15 cellular contexts compared by ENCODE assay signal in the genomic region with DNA sequence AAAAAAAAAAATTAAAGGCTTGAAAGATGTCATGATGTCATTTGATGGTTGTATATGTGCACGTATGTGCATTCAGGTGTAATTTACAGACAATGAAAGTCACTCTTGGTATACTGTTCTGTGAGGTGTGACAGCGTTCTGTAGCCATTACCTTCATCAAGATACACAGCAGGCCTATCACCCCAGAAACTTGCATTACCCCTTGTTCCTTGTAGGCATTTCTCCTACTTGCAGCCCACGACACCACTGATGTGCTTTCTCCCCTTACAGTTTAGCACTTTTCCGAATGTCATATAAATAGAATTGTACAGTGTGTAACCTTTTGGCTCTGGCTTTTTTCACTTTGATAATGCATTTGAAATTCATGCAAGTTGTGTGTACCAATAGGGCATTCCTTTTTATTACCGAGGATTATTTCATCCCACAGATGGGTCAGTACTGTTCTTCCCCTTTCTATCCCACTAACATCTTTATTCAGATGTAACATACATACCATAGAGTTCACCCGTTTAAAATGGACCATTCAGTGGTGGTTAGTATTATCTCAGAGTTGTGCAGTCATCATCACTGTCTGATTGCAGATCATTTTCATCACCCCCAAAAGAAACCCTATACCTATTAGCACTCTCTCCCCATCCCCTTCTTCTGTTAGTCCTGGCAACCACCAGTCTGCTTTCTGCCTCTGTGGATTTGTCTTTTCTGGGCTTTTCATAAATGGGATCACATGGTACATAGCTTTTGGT.
"Had no signal": no experiment of that assay in that cellular context is flagged by ENCODE, and none has a peak within 500 bp of the region (broad histone marks: within the 10 kb centered on the region; RNA-seq: fewer than 3 reads in every experiment).

No MANE protein-coding gene starts in this region.

- H3K4me3 Mint-ChIP-seq: activated T-helper 1 cell treated with anti-CD3 and anti-CD28 coated beads, Interleukin-12 subunit alpha, Interleukin-12 subunit beta, Interleukin-2, Interleukin-4 antibody, amounts not matched to agents 30 ng/mL and 10 ng/mL and 1 ng/mL, durations not matched to agents 14 hours and 24 hours and 36 hours; nephron; stimulated activated memory B cell treated with anti-CD40 and anti-IgM and Interleukin-4, amounts not matched to agents 10 μg/mL and 1 μg/mL and 100 μg/mL, for 72 hours; type B pancreatic cell had no signal

- H3K27ac Mint-ChIP-seq: activated T-helper 1 cell treated with anti-CD3 and anti-CD28 coated beads, Interleukin-12 subunit alpha, Interleukin-12 subunit beta, Interleukin-2, Interleukin-4 antibody, amounts not matched to agents 30 ng/mL and 10 ng/mL and 1 ng/mL, durations not matched to agents 14 hours and 24 hours and 36 hours; nephron; type B pancreatic cell had no signal

- H3K27me3 Mint-ChIP-seq: stimulated activated memory B cell treated with anti-CD40 and anti-IgM and Interleukin-4, amounts not matched to agents 10 μg/mL and 1 μg/mL and 100 μg/mL, for 72 hours; type B pancreatic cell had no signal

- H3K27me3 ChIP-seq: esophagus squamous epithelium, foreskin keratinocyte, heart left ventricle, spleen had no signal

- H3K27ac ChIP-seq: brain microvascular endothelial cell, esophagus squamous epithelium, foreskin keratinocyte, heart left ventricle, psoas muscle, spleen had no signal

- H3K9me3 Mint-ChIP-seq: activated T-helper 1 cell treated with anti-CD3 and anti-CD28 coated beads, Interleukin-12 subunit alpha, Interleukin-12 subunit beta, Interleukin-2, Interleukin-4 antibody, amounts not matched to agents 30 ng/mL and 10 ng/mL and 1 ng/mL, durations not matched to agents 14 hours and 24 hours and 36 hours; nephron; type B pancreatic cell had no signal

- H3K9me3 ChIP-seq: esophagus squamous epithelium, heart left ventricle, psoas muscle, spleen had no signal

- H3K36me3 ChIP-seq: brain microvascular endothelial cell, heart left ventricle had no signal

- DNase-seq: activated CD4-positive, alpha-beta T cell treated with anti-CD3 and anti-CD28 coated beads, Interleukin-2, amount 50 U/mL, for 48 hours; activated CD4-positive, CD25-positive, alpha-beta regulatory T cell treated with anti-CD3 and anti-CD28 coated beads, Interleukin-2, amount 50 U/mL, for 72 hours; activated naive CD4-positive, alpha-beta T cell treated with Interleukin-2 at 50 U/mL for 16 hours; amygdala; brain microvascular endothelial cell; esophagus squamous epithelium; foreskin keratinocyte; heart left ventricle; psoas muscle; stimulated activated CD4-positive, alpha-beta T cell treated with anti-CD3 and anti-CD28 coated beads, Interleukin-1b, Interleukin-23, amount 100 ng/mL, for 48 hours had no signal

- H3K4me3 ChIP-seq: esophagus squamous epithelium, heart left ventricle, psoas muscle, spleen had no signal
